Comparison of ENCODE assay signal across 1 cellular context in the genomic region with DNA sequence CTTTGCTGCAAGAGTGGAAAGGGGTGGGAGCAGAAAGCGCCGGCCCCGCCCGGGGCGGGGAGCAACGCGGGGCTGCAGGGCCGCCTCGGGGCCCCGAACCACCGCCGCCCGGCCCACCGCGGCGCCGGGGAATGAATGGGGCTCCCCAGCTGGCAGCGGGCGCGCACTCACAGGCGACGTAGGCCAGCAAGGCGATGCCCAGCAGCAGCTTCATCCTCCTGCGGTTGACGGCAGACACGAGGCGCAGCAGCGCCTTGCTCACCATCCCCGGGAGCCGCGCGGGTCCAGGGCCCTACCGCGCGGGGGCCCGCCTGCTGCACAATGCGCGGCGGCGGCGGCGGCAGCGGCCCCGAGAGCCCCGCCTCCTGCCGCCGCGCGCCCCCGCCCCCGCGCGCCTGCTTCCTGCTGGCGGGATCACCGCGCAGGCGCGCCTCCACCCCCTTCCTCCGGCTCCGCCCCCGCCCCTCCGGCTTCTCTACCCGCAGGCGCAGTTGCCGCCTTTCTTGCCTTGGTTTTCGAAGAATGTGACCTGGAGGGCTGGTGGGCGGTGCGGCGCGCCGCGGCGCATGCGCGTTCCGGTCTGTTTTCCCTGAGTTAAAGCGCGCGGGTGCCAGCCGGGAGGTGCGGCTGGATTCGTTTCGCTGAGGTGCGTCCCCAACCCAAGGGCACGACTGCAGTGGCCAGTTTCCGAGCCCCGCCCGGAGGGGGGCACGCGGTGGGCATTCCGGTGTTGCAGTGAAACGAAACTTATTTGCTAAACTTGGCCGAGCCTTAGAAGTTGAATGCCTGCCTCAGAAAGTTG.
A peak's percentile ranks its signal among the peaks of the same experiment; 100 is the strongest.
TF ChIP-seq lines count a peak whose summit lies in the region.

Gene UXS1, minus strand, starts transcription at position 325 of the 802 bp plus-strand sequence. Its CDS starts 60 bp downstream, at position 265.

TF ChIP-seq in HepG2, 621 proteins besides CTCF, POLR2A, EP300 and RAD21 (continued from another document and continues in another):
- TF ChIP-seq ZNF776 (CRISPR knock-in tag; IDR thresholded peaks at IDR 0.05) (peak; percentile 6; the same call in 1 of the 2 replicates), ZNF354B (CRISPR knock-in tag; IDR thresholded peaks at IDR 0.05) (no peak), POLR2G (IDR thresholded peaks at IDR 0.05; ENCODE audit: low read depth, low read length) (peak; percentile 91), NFYC (CRISPR knock-in tag; IDR thresholded peaks at IDR 0.05) (no peak), ZNF556 (CRISPR knock-in tag; IDR thresholded peaks at IDR 0.05; ENCODE audit: borderline replicate concordance) (no peak), THAP9 (CRISPR knock-in tag; IDR thresholded peaks at IDR 0.05; ENCODE audit: borderline replicate concordance) (0 out of 2 replicates have a peak, but pooled peaks have one; percentile 44), MXD4 (CRISPR knock-in tag; IDR thresholded peaks at IDR 0.05) (no peak; the same call in 1 of the 2 replicates), ZNF263 (CRISPR knock-in tag; IDR thresholded peaks at IDR 0.05) (peak; percentile 31), ZFAT (CRISPR knock-in tag; conservative IDR thresholded peaks at IDR 0.05) (no peak), TAF15 (IDR thresholded peaks at IDR 0.05; ENCODE audit: low read depth, low read length, poor library complexity, severe bottlenecking) (no peak), PBX3 (CRISPR knock-in tag; IDR thresholded peaks at IDR 0.05; ENCODE audit: borderline replicate concordance) (no peak), MTA1 (CRISPR knock-in tag; IDR thresholded peaks at IDR 0.05; ENCODE audit: borderline replicate concordance) (peak; percentile 13; the same call in 1 of the 2 replicates), MEIS2 (CRISPR knock-in tag; IDR thresholded peaks at IDR 0.05) (peak; percentile 61), MIER2 (CRISPR knock-in tag; IDR thresholded peaks at IDR 0.05) (no peak; the same call in 1 of the 2 replicates), ZNF574 (CRISPR knock-in tag; IDR thresholded peaks at IDR 0.05) (peak; percentile 82), BCL3 (CRISPR knock-in tag; IDR thresholded peaks at IDR 0.05) (peak; percentile 21; the same call in 1 of the 2 replicates), KMT2A (CRISPR knock-in tag; IDR thresholded peaks at IDR 0.05) (peak; percentile 84; the same call in 1 of the 2 replicates), FOXK2 (IDR thresholded peaks at IDR 0.05) (no peak), ZNF121 (CRISPR knock-in tag; IDR thresholded peaks at IDR 0.05) (peak; percentile 98), KLF9 (CRISPR knock-in tag; IDR thresholded peaks at IDR 0.05; ENCODE audit: low read depth) (peak; percentile 54; the same call in 1 of the 2 replicates), RORA (CRISPR knock-in tag; IDR thresholded peaks at IDR 0.05) (no peak), ZNF343 (CRISPR knock-in tag; IDR thresholded peaks at IDR 0.05) (0 out of 2 replicates have a peak, but pooled peaks have one; percentile 32), MAX (IDR thresholded peaks at IDR 0.05) (peak; percentile 78), ZKSCAN5 (CRISPR knock-in tag; IDR thresholded peaks at IDR 0.05) (no peak), MYC (CRISPR knock-in tag; IDR thresholded peaks at IDR 0.05; ENCODE audit: borderline replicate concordance) (peak; percentile 86), MAFK (conservative IDR thresholded peaks at IDR 0.05 in 1 of 2, IDR thresholded peaks at IDR 0.05 in 1 of 2; ENCODE audit: low read length in 2 of 2) (no peak), SOX6 (IDR thresholded peaks at IDR 0.05) (no peak), SOX6 (CRISPR knock-in tag; IDR thresholded peaks at IDR 0.05) (peak; percentile 59)
- TF ChIP-seq, protein P1, sequence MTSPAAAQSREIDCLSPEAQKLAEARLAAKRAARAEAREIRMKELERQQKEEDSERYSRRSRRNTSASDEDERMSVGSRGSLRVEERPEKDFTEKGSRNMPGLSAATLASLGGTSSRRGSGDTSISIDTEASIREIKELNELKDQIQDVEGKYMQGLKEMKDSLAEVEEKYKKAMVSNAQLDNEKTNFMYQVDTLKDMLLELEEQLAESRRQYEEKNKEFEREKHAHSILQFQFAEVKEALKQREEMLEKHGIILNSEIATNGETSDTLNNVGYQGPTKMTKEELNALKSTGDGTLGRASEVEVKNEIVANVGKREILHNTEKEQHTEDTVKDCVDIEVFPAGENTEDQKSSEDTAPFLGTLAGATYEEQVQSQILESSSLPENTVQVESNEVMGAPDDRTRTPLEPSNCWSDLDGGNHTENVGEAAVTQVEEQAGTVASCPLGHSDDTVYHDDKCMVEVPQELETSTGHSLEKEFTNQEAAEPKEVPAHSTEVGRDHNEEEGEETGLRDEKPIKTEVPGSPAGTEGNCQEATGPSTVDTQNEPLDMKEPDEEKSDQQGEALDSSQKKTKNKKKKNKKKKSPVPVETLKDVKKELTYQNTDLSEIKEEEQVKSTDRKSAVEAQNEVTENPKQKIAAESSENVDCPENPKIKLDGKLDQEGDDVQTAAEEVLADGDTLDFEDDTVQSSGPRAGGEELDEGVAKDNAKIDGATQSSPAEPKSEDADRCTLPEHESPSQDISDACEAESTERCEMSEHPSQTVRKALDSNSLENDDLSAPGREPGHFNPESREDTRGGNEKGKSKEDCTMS (CRISPR knock-in tag; conservative IDR thresholded peaks at IDR 0.05) = no peak
- TF ChIP-seq, protein P2, sequence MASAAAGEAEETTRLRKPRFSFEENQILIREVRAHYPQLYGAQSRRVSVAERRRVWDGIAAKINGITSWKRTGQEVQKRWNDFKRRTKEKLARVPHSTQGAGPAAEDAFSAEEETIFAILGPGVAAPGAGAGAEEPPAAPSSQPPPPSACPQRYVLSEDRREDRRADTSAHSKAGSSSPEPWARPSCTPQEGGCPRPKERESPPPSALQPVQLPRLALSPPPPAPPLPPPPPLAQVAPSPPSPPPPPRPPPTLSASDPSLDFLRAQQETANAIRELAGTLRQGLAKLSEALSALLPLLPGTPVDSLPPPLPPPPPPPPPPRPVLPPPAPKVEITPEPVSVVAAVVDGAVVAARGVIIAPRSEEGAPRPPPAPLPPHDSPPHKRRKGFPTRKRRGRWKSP (CRISPR knock-in tag; IDR thresholded peaks at IDR 0.05) = peak; percentile 16; the same call in 1 of the 2 replicates
- TF ChIP-seq, protein P3, sequence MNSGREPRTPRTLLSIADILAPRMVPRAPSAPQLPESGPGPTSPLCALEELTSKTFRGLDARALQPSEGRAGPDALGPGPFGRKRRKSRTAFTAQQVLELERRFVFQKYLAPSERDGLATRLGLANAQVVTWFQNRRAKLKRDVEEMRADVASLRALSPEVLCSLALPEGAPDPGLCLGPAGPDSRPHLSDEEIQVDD (CRISPR knock-in tag; IDR thresholded peaks at IDR 0.05; ENCODE audit: borderline replicate concordance) = 0 out of 2 replicates have a peak, but pooled peaks have one; percentile 39
- TF ChIP-seq, protein P4, sequence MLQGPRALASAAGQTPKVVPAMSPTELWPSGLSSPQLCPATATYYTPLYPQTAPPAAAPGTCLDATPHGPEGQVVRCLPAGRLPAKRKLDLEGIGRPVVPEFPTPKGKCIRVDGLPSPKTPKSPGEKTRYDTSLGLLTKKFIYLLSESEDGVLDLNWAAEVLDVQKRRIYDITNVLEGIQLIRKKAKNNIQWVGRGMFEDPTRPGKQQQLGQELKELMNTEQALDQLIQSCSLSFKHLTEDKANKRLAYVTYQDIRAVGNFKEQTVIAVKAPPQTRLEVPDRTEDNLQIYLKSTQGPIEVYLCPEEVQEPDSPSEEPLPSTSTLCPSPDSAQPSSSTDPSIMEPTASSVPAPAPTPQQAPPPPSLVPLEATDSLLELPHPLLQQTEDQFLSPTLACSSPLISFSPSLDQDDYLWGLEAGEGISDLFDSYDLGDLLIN (CRISPR knock-in tag; IDR thresholded peaks at IDR 0.05; ENCODE audit: borderline replicate concordance) = no peak
- TF ChIP-seq, protein P5, sequence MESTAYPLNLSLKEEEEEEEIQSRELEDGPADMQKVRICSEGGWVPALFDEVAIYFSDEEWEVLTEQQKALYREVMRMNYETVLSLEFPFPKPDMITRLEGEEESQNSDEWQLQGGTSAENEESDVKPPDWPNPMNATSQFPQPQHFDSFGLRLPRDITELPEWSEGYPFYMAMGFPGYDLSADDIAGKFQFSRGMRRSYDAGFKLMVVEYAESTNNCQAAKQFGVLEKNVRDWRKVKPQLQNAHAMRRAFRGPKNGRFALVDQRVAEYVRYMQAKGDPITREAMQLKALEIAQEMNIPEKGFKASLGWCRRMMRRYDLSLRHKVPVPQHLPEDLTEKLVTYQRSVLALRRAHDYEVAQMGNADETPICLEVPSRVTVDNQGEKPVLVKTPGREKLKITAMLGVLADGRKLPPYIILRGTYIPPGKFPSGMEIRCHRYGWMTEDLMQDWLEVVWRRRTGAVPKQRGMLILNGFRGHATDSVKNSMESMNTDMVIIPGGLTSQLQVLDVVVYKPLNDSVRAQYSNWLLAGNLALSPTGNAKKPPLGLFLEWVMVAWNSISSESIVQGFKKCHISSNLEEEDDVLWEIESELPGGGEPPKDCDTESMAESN (CRISPR knock-in tag; conservative IDR thresholded peaks at IDR 0.05) = peak; percentile 14; the same call in 1 of the 2 replicates
- TF ChIP-seq, protein P6, sequence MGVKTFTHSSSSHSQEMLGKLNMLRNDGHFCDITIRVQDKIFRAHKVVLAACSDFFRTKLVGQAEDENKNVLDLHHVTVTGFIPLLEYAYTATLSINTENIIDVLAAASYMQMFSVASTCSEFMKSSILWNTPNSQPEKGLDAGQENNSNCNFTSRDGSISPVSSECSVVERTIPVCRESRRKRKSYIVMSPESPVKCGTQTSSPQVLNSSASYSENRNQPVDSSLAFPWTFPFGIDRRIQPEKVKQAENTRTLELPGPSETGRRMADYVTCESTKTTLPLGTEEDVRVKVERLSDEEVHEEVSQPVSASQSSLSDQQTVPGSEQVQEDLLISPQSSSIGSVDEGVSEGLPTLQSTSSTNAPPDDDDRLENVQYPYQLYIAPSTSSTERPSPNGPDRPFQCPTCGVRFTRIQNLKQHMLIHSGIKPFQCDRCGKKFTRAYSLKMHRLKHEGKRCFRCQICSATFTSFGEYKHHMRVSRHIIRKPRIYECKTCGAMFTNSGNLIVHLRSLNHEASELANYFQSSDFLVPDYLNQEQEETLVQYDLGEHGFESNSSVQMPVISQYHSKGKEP (CRISPR knock-in tag; IDR thresholded peaks at IDR 0.05) = no peak
